Comparison of ENCODE assay signal across 12 cellular contexts in genomic region chr20:10519361-10520048, GRCh38.
A peak's percentile ranks its signal among the peaks of the same experiment; 100 is the strongest.
DNase-seq lines count a peak whose midpoint lies in the region; ATAC-seq, FAIRE-seq and TF ChIP-seq lines count a peak whose summit lies in the region.
"Had no signal": no experiment of that assay in that cellular context is flagged by ENCODE, and none has a peak within 500 bp of the region (broad histone marks: within the 10 kb centered on the region; RNA-seq: fewer than 3 reads in every experiment).

No MANE protein-coding gene starts in this region.

- no peak for FAIRE-seq in small intestine (lab: Jason Lieb, UNC)
- FAIRE-seq: endothelial cell of umbilical vein, TTC549 had no signal

- H3K4me3 ChIP-seq in small intestine (ENCODE audit: low read depth in 1 of 2, low read length in 2 of 2) (no peak overlapping the region), tibial artery (no peak overlapping the region), aorta (ENCODE audit: low read length in 2 of 2) (no peak overlapping the region)
- H3K4me3 ChIP-seq: left lung had no signal

- H3K9me3 ChIP-seq in small intestine (ENCODE audit: control insufficient read depth, low read depth), result no peaks in the 10 kb centered on the region
- no peaks in the 10 kb centered on the region for H3K9me3 ChIP-seq in tibial artery
- H3K9me3 ChIP-seq in aorta (ENCODE audit: control insufficient read depth, low read length), result no peaks in the 10 kb centered on the region
- H3K9me3 ChIP-seq: left lung had no signal

- no peak overlapping the region for H3K4me3 Mint-ChIP-seq in activated naive CD4-positive, alpha-beta T cell treated with anti-CD3 and anti-CD28 coated beads for 36 hours
- no peak overlapping the region for H3K4me3 Mint-ChIP-seq in activated T-helper 2 cell treated with anti-CD3 and anti-CD28 coated beads, Interferon-gamma antibody, Interleukin-2, Interleukin-4, amounts not matched to agents 10 μg/mL and 5 μg/mL and 100 μg/mL, durations not matched to agents 14 hours and 24 hours and 36 hours (ENCODE audit: low read depth)

- intact Hi-C loops in activated naive CD4-positive, alpha-beta T cell treated with anti-CD3 and anti-CD28 coated beads for 36 hours (cut with micrococcal nuclease), result loop anchor here (1.0 to 2.0 kb wide), 3 partner anchors 8 to 79 kb away; no protein-coding TSS in a partner anchor
- intact Hi-C loops in activated T-helper 2 cell treated with anti-CD3 and anti-CD28 coated beads, Interferon-gamma antibody, Interleukin-2, Interleukin-4, amounts not matched to agents 10 μg/mL and 5 μg/mL and 100 μg/mL, durations not matched to agents 14 hours and 24 hours and 36 hours (cut with micrococcal nuclease), result loop anchor here (1.0 to 10.0 kb wide), 9 partner anchors 8 to 545 kb away; partner anchors contain the start of gene MKKS
- intact Hi-C loops in tibial artery (cut with DNase I; ENCODE audit: low total_unique reads), result no loop called here
- intact Hi-C loops in aorta (cut with DNase I), result no loop called here

- no peaks in the 10 kb centered on the region for H3K9me3 Mint-ChIP-seq in activated naive CD4-positive, alpha-beta T cell treated with anti-CD3 and anti-CD28 coated beads for 36 hours
- H3K9me3 Mint-ChIP-seq in activated T-helper 2 cell treated with anti-CD3 and anti-CD28 coated beads, Interferon-gamma antibody, Interleukin-2, Interleukin-4, amounts not matched to agents 10 μg/mL and 5 μg/mL and 100 μg/mL, durations not matched to agents 14 hours and 24 hours and 36 hours, result no peaks in the 10 kb centered on the region

- TF ChIP-seq CTCF in tibial artery (IDR thresholded peaks at IDR 0.05) (no peak), GM20000 (IDR thresholded peaks at IDR 0.05; ENCODE audit: extremely low read depth, missing control alignments) (no peak)

- H3K4me1 ChIP-seq in small intestine (ENCODE audit: control insufficient read depth in 2 of 2, insufficient read depth in 1 of 2, low read depth in 1 of 2, low read length in 1 of 2) (no peaks in the 10 kb centered on the region), tibial artery (peaks cover 0 to 23% (median 5%) of the 10 kb centered on the region in 4 donors), aorta (ENCODE audit: control insufficient read depth in 1 of 2, insufficient read depth in 2 of 2, low read length in 2 of 2) (no peaks in the 10 kb centered on the region)

- CTCF ChIA-PET in activated naive CD4-positive, alpha-beta T cell treated with anti-CD3 and anti-CD28 coated beads for 36 hours (lab: Charles Lee), result no interaction called here

- peaks cover 30% of the 10 kb centered on the region for H3K4me1 Mint-ChIP-seq in activated naive CD4-positive, alpha-beta T cell treated with anti-CD3 and anti-CD28 coated beads for 36 hours (ENCODE audit: low read depth)
- peaks cover 49% of the 10 kb centered on the region for H3K4me1 Mint-ChIP-seq in activated T-helper 2 cell treated with anti-CD3 and anti-CD28 coated beads, Interferon-gamma antibody, Interleukin-2, Interleukin-4, amounts not matched to agents 10 μg/mL and 5 μg/mL and 100 μg/mL, durations not matched to agents 14 hours and 24 hours and 36 hours (ENCODE audit: low read depth)

- no peaks in the 10 kb centered on the region for H3K36me3 ChIP-seq in small intestine (ENCODE audit: control insufficient read depth in 2 of 2, insufficient read depth in 2 of 2, low read length in 2 of 2)
- H3K36me3 ChIP-seq in tibial artery, result no peaks in the 10 kb centered on the region
- H3K36me3 ChIP-seq in aorta (ENCODE audit: control insufficient read depth in 1 of 2, insufficient read depth in 2 of 2, low read length in 1 of 2), result no peaks in the 10 kb centered on the region
- H3K36me3 ChIP-seq: left lung had no signal

- H3K27me3 ChIP-seq in small intestine (ENCODE audit: control insufficient read depth in 2 of 2, insufficient read depth in 2 of 2, low read length in 2 of 2) (no peaks in the 10 kb centered on the region), tibial artery (no peaks in the 10 kb centered on the region), aorta (ENCODE audit: control insufficient read depth in 1 of 2, insufficient read depth in 2 of 2, low read length in 1 of 2) (no peaks in the 10 kb centered on the region)
- H3K27me3 ChIP-seq: left lung had no signal

- WGBS in small intestine, 3 donors, result 55 to 77% (median 73%) methylated on average over 4 of the region's 4 CpGs
- WGBS in aorta, 2 donors, result 86 to 89% methylated on average over 4 of the region's 4 CpGs

- H3K36me3 Mint-ChIP-seq in activated naive CD4-positive, alpha-beta T cell treated with anti-CD3 and anti-CD28 coated beads for 36 hours (ENCODE audit: low read depth), result peaks cover 7% of the 10 kb centered on the region
- peaks cover 7% of the 10 kb centered on the region for H3K36me3 Mint-ChIP-seq in activated T-helper 2 cell treated with anti-CD3 and anti-CD28 coated beads, Interferon-gamma antibody, Interleukin-2, Interleukin-4, amounts not matched to agents 10 μg/mL and 5 μg/mL and 100 μg/mL, durations not matched to agents 14 hours and 24 hours and 36 hours (ENCODE audit: low read depth)

- no peak overlapping the region for H3K27ac Mint-ChIP-seq in activated naive CD4-positive, alpha-beta T cell treated with anti-CD3 and anti-CD28 coated beads for 36 hours
- peak overlapping the region; percentile 78 for H3K27ac Mint-ChIP-seq in activated T-helper 2 cell treated with anti-CD3 and anti-CD28 coated beads, Interferon-gamma antibody, Interleukin-2, Interleukin-4, amounts not matched to agents 10 μg/mL and 5 μg/mL and 100 μg/mL, durations not matched to agents 14 hours and 24 hours and 36 hours

- H3K27ac ChIP-seq in small intestine (ENCODE audit: low read depth in 1 of 2, low read length in 1 of 2), result no peak overlapping the region
- no peak overlapping the region for H3K27ac ChIP-seq in tibial artery
- H3K27ac ChIP-seq in aorta (ENCODE audit: low read depth in 1 of 2, low read length in 2 of 2), result no peak overlapping the region
- H3K27ac ChIP-seq: left lung had no signal

- DNase-seq in activated naive CD4-positive, alpha-beta T cell treated with anti-CD3 and anti-CD28 coated beads for 36 hours, result peak; percentile 21
- no peak for DNase-seq in activated naive CD4-positive, alpha-beta T cell treated with Interleukin-2 at 50 U/mL for 16 hours
- no peak for DNase-seq in activated T-helper 2 cell treated with anti-CD3 and anti-CD28 coated beads, Interferon-gamma antibody, Interleukin-2, Interleukin-4, amounts not matched to agents 10 μg/mL and 5 μg/mL and 100 μg/mL, durations not matched to agents 14 hours and 24 hours and 36 hours (ENCODE audit: low spot score)
- peak; percentile 9 for DNase-seq in small intestine
- DNase-seq in tibial artery, result no peak
- no peak for DNase-seq in GM20000 (ENCODE audit: low spot score)
- DNase-seq in aorta, result no peak
- DNase-seq: activated naive CD4-positive, alpha-beta T cell; left lung had no signal

- ATAC-seq in HG02938 (IDR thresholded peaks at IDR 0.05; ENCODE audit: unreplicated experiment) (peak; percentile 74), aorta (ENCODE audit: low FRiP score) (no peak)
- ATAC-seq: left lung had no signal

- H3K27me3 Mint-ChIP-seq in activated naive CD4-positive, alpha-beta T cell treated with anti-CD3 and anti-CD28 coated beads for 36 hours (ENCODE audit: low read depth), result no peaks in the 10 kb centered on the region
- no peaks in the 10 kb centered on the region for H3K27me3 Mint-ChIP-seq in activated T-helper 2 cell treated with anti-CD3 and anti-CD28 coated beads, Interferon-gamma antibody, Interleukin-2, Interleukin-4, amounts not matched to agents 10 μg/mL and 5 μg/mL and 100 μg/mL, durations not matched to agents 14 hours and 24 hours and 36 hours (ENCODE audit: low read depth)

Comparison
In these comparisons a context has a peak if more than half of its experiments do, and no peak if none do; other contexts are left out.
1. DNase-seq: peak in activated naive CD4-positive, alpha-beta T cell treated with anti-CD3 and anti-CD28 coated beads for 36 hours (single experiment) and small intestine (single experiment); none in activated naive CD4-positive, alpha-beta T cell treated with Interleukin-2 at 50 U/mL for 16 hours (single experiment), activated T-helper 2 cell treated with anti-CD3 and anti-CD28 coated beads, Interferon-gamma antibody, Interleukin-2, Interleukin-4, amounts not matched to agents 10 μg/mL and 5 μg/mL and 100 μg/mL, durations not matched to agents 14 hours and 24 hours and 36 hours (single experiment), tibial artery (0 of 2), GM20000 (single experiment) and aorta (0 of 2).
2. intact Hi-C loops: an anchor here in activated naive CD4-positive, alpha-beta T cell treated with anti-CD3 and anti-CD28 coated beads for 36 hours (1.0 to 2.0 kb wide) and activated T-helper 2 cell treated with anti-CD3 and anti-CD28 coated beads, Interferon-gamma antibody, Interleukin-2, Interleukin-4, amounts not matched to agents 10 μg/mL and 5 μg/mL and 100 μg/mL, durations not matched to agents 14 hours and 24 hours and 36 hours (1.0 to 10.0 kb wide); none called in tibial artery and aorta.